In the genomic region with DNA sequence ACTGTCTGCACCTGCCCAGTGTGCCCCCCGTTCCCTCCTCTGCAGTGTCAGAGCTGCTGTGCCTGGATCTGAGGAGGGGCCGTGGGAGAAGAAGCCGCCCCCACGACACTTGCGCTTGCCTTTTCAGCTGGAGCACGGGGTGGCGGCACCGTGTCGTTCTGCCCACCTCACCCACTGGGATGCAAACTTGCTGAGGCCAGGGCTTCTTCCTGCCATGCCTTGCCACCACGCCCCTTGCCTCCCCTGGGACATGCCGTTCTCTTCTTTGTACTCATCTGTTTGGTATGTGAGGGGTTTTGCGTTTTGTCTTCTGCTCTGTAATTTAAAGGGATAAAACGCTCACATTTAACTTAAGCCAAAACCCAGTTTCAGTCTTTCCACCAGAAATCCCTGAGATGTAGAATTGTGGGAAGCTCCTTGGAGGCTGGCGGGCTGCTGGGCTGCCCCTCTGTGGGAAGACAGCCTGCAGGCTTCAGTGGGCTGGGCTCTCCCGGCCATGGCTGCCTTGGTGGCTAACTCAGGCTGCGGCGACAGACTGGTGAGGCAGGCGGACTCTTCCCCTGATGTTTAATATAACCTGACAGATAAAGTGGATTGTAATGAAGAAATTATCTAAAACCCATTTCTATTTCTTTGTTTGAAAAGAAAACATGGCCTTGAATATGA, we compare ENCODE assay signal across 11 cellular contexts.
A peak's percentile ranks its signal among the peaks of the same experiment; 100 is the strongest.
DNase-seq lines count a peak whose midpoint lies in the region; ATAC-seq and TF ChIP-seq lines count a peak whose summit lies in the region.
"Had no signal": no experiment of that assay in that cellular context is flagged by ENCODE, and none has a peak within 500 bp of the region (broad histone marks: within the 10 kb centered on the region; RNA-seq: fewer than 3 reads in every experiment).

No MANE protein-coding gene starts in this region.

- H3K27ac ChIP-seq in PC-3 (ENCODE audit: low read length), result peak overlapping the region; percentile 40
- H3K27ac ChIP-seq in fibroblast of lung (ENCODE audit: insufficient read depth, low read length), result peak overlapping the region; percentile 64
- no peak overlapping the region for H3K27ac ChIP-seq in transverse colon

- H3K79me2 ChIP-seq in PC-3 (ENCODE audit: low read length) (peaks cover 83% of the 10 kb centered on the region), fibroblast of lung (ENCODE audit: control insufficient read depth, insufficient read depth, low read length) (peaks cover 5% of the 10 kb centered on the region)

- no TSS peak for BruUV-seq in PC-3 (replicated peaks; lab: Mats Ljungman, UMichigan)

- 90 to 93% methylated on average over 5 to 18 of the region's 18 CpGs for WGBS in transverse colon (ENCODE audit: low coverage in 1 of 2), 2 donors

- H2AFZ ChIP-seq in PC-3 (ENCODE audit: low read length), result no peak overlapping the region
- H2AFZ ChIP-seq in fibroblast of lung (ENCODE audit: low read length), result no peak overlapping the region

- H3F3A ChIP-seq in PC-3 (ENCODE audit: low read length, unreplicated experiment), result no peaks in the 10 kb centered on the region

- H3K27me3 ChIP-seq in PC-3 (ENCODE audit: low read length) (no peaks in the 10 kb centered on the region), fibroblast of lung (ENCODE audit: control insufficient read depth, insufficient read depth, low read length) (no peaks in the 10 kb centered on the region), transverse colon (no peaks in the 10 kb centered on the region)

- H3K9ac ChIP-seq in PC-3 (ENCODE audit: low read length) (peak overlapping the region; percentile 28; the same call in 1 of the 2 replicates), fibroblast of lung (ENCODE audit: insufficient read depth, low read length) (peak overlapping the region; percentile 44)

- H3K4me3 ChIP-seq in PC-3 (ENCODE audit: low read length) (no peak overlapping the region), fibroblast of lung (replicated peaks in 1 of 4; ENCODE audit: control extremely low read depth in 1 of 4, insufficient read depth in 1 of 4, low read depth in 3 of 4, low read length in 4 of 4) (no peak overlapping the region), transverse colon (no peak overlapping the region)

- H3K4me1 ChIP-seq in PC-3 (ENCODE audit: insufficient read depth, low read length) (peaks cover 33% of the 10 kb centered on the region), fibroblast of lung (ENCODE audit: control insufficient read depth, extremely low read depth, insufficient read depth, low read length) (peaks cover 29% of the 10 kb centered on the region), transverse colon (peaks cover 0 to 7% (median 0%) of the 10 kb centered on the region in 4 donors)

- peak; percentile 87 for DNase-seq in EH (ENCODE audit: low read depth)
- DNase-seq in PC-3, result peak; percentile 66
- DNase-seq in fibroblast of lung (ENCODE audit: low read depth in 2 of 2), result peak; percentile 75 to 84
- peak; percentile 57 for DNase-seq in renal cortical epithelial cell (ENCODE audit: low read depth)
- DNase-seq in transverse colon, result no peak
- DNase-seq in RKO (ENCODE audit: low spot score), result no peak
- DNase-seq: NCI-H1694, nucleus accumbens had no signal

- POLR2A ChIA-PET in PC-3 (lab: Charles Lee; ENCODE audit: unreplicated experiment), result no interaction called here

- CTCF ChIA-PET in PC-3 (lab: Charles Lee), result no interaction called here

- H3K36me3 ChIP-seq in PC-3 (ENCODE audit: low read depth, low read length) (no peaks in the 10 kb centered on the region), fibroblast of lung (ENCODE audit: control insufficient read depth, insufficient read depth, low read length) (no peaks in the 10 kb centered on the region), transverse colon (no peaks in the 10 kb centered on the region)

- no peaks in the 10 kb centered on the region for H3K9me2 ChIP-seq in PC-3 (replicated peaks; ENCODE audit: low read length)

- no peaks in the 10 kb centered on the region for H3K9me3 ChIP-seq in PC-3 (ENCODE audit: low read length)
- H3K9me3 ChIP-seq in fibroblast of lung (ENCODE audit: control insufficient read depth, insufficient read depth, low read depth, low read length), result no peaks in the 10 kb centered on the region
- H3K9me3 ChIP-seq in transverse colon, result no peaks in the 10 kb centered on the region

- ATAC-seq in PC-3 (peak; percentile 27), HG02981 (IDR thresholded peaks at IDR 0.05; ENCODE audit: unreplicated experiment) (no peak), GM19351 (IDR thresholded peaks at IDR 0.05; ENCODE audit: unreplicated experiment) (no peak)
- ATAC-seq: Right ventricle myocardium inferior had no signal

- TF ChIP-seq POLR2A in transverse colon (IDR thresholded peaks at IDR 0.05), result no peak

- no peak for TF ChIP-seq CTCF in PC-3 (conservative IDR thresholded peaks at IDR 0.05; ENCODE audit: low read depth, low read length)
- no peak for TF ChIP-seq CTCF in fibroblast of lung (conservative IDR thresholded peaks at IDR 0.05 in 1 of 2, IDR thresholded peaks at IDR 0.05 in 1 of 2; ENCODE audit: low read depth in 1 of 2, low read length in 2 of 2)
- TF ChIP-seq CTCF in transverse colon (IDR thresholded peaks at IDR 0.05), result no peak

- intact Hi-C loops in PC-3 (cut with micrococcal nuclease), result no loop called here
- intact Hi-C loops in transverse colon (cut with DNase I; ENCODE audit: low total_unique reads), result no loop called here

- H3K4me2 ChIP-seq in PC-3 (ENCODE audit: low read length) (peak overlapping the region; percentile 13; the same call in 1 of the 2 replicates), fibroblast of lung (ENCODE audit: extremely low read depth, insufficient read depth, low read length) (peak overlapping the region; percentile 8)

- TF ChIP-seq EP300 in transverse colon (IDR thresholded peaks at IDR 0.05; ENCODE audit: low read depth), result no peak

- no peaks in the 10 kb centered on the region for H4K20me1 ChIP-seq in PC-3 (ENCODE audit: low read length)
- no peaks in the 10 kb centered on the region for H4K20me1 ChIP-seq in fibroblast of lung (ENCODE audit: control insufficient read depth, extremely low read depth, insufficient read depth, low read length)

- in situ Hi-C loops in transverse colon (cut with MboI; ENCODE audit: low pct_ligation_motif_present in 1 of 4, low pct_unique_long_range_greater_than_20kb in 1 of 4, low sequenced_read_pairs in 3 of 4), result no loop called here

Comparison
In these comparisons a context has a peak if more than half of its experiments do, and no peak if none do; other contexts are left out.
1. DNase-seq: peak in EH (single experiment), PC-3 (single experiment), fibroblast of lung (2 of 2) and renal cortical epithelial cell (single experiment); none in transverse colon (single experiment) and RKO (single experiment).
2. H3K27ac ChIP-seq: peak in PC-3 (single experiment) and fibroblast of lung (single experiment); none in transverse colon (0 of 4).